8 cellular contexts compared by ENCODE assay signal in genomic region chr4:183098723-183099536, GRCh38. TPM values are rescaled to one million over a fixed set of nuclear protein-coding genes. Genes with fewer than 3 reads are reported as not detected.
A peak's percentile ranks its signal among the peaks of the same experiment; 100 is the strongest.
DNase-seq lines count a peak whose midpoint lies in the region; ATAC-seq and TF ChIP-seq lines count a peak whose summit lies in the region.

Gene WWC2, plus strand, starts transcription at chr4:183099257. Its CDS starts 235 bp downstream, at chr4:183099492.

- H3F3A ChIP-seq in PC-9 (ENCODE audit: insufficient read depth, low read depth), result peaks cover 10% of the 10 kb centered on the region

- H3K27ac ChIP-seq in PC-9, result peak within 1 kb of the TSS; percentile 89

- intact Hi-C loops in PC-9 (cut with micrococcal nuclease; ENCODE audit: unreplicated experiment), result loop anchor here (1.0 to 5.0 kb wide), 5 partner anchors 19 to 142 kb away; no protein-coding TSS in a partner anchor

- no TSS peak for BruUV-seq in PC-9 (replicated peaks; lab: Mats Ljungman, UMichigan)

- no peaks in the 10 kb centered on the region for H3K36me3 ChIP-seq in PC-9 (ENCODE audit: low read depth)

- peaks cover 43% of the 10 kb centered on the region for H3K79me2 ChIP-seq in PC-9 (ENCODE audit: low read depth)

- peak within 1 kb of the TSS; percentile 84 for H2AFZ ChIP-seq in PC-9

- peak; percentile 75 for ATAC-seq in GM18907 (IDR thresholded peaks at IDR 0.05; ENCODE audit: unreplicated experiment)
- ATAC-seq in HG03354 (IDR thresholded peaks at IDR 0.05; ENCODE audit: poor library complexity, severe bottlenecking, unreplicated experiment), result peak; percentile 75

- H3K27me3 ChIP-seq in PC-9 (ENCODE audit: insufficient read depth, low read depth), result no peaks in the 10 kb centered on the region

- peak; percentile 87 for DNase-seq in 8988T
- peak; percentile 77 to 93 for DNase-seq in PC-9
- DNase-seq in activated T-cell treated with anti-CD3 and anti-CD28 coated beads, Interleukin-2, amount 50 U/mL, for 48 hours, result peak; percentile 67 to 74
- DNase-seq in epithelial cell of proximal tubule (ENCODE audit: low read depth), result peak; percentile 37
- DNase-seq in midbrain (lab: John Stamatoyannopoulos, UW), result peak; percentile 85
- DNase-seq in stimulated activated CD8-positive, alpha-beta memory T cell treated with anti-CD3 and anti-CD28 coated beads, Interleukin-15, amount 100 ng/mL, for 24 hours (ENCODE audit: low read depth), result peak; percentile 24

- peaks cover 35% of the 10 kb centered on the region for H3K4me1 ChIP-seq in PC-9 (replicated peaks; ENCODE audit: insufficient read depth)

- CTCF ChIA-PET in PC-9 (lab: Charles Lee), result interaction anchor here (0.6 kb wide), 2 partner anchors 24 to 152 kb away, joined by 5 to 13 read pairs; no protein-coding TSS in a partner anchor

- H3K4me3 ChIP-seq in PC-9 (peak within 1 kb of the TSS; percentile 67), epithelial cell of proximal tubule (ENCODE audit: low read depth, low read length) (peak within 1 kb of the TSS; percentile 75)

- TF ChIP-seq CTCF in PC-9 (conservative IDR thresholded peaks at IDR 0.05), result no peak
- no peak for TF ChIP-seq CTCF in epithelial cell of proximal tubule (conservative IDR thresholded peaks at IDR 0.05; ENCODE audit: low read depth, low read length)

- peaks cover 11% of the 10 kb centered on the region; the same call in 1 of the 2 replicates for H4K20me1 ChIP-seq in PC-9 (ENCODE audit: insufficient read depth)

- peak within 1 kb of the TSS; percentile 82 for H3K4me2 ChIP-seq in PC-9

- no peaks in the 10 kb centered on the region for H3K9me3 ChIP-seq in PC-9 (ENCODE audit: insufficient read depth, low read depth)

- POLR2A ChIA-PET in PC-9 (lab: Charles Lee; ENCODE audit: unreplicated experiment), result interaction anchor here (0.6 to 1.5 kb wide), 6 partner anchors 20 to 1364 kb away, joined by 3 to 10 read pairs (median 4); no protein-coding TSS in a partner anchor

- no peaks in the 10 kb centered on the region for H3K9me2 ChIP-seq in PC-9 (ENCODE audit: insufficient read depth)

RNA-seq across cellular contexts. Expression of gene WWC2, which starts in this region (rescaled TPM):
- total RNA-seq in PC-9 (2021), result 42.3 and 46.5 TPM in 2 replicates
- 46.2 and 47.1 TPM in 2 replicates for total RNA-seq in epithelial cell of proximal tubule

Comparison
In these comparisons a context has a peak if more than half of its experiments do, and no peak if none do; other contexts are left out.
1. Peak in every context shown above with its lines: DNase-seq, ATAC-seq, H3K4me3 ChIP-seq and H3K27ac ChIP-seq.
2. DNase-seq: peak in every context shown above with its lines; median percentile 87 in 8988T; 85 in PC-9; 85 in midbrain; 70 in activated T-cell treated with anti-CD3 and anti-CD28 coated beads, Interleukin-2, amount 50 U/mL, for 48 hours; 37 in epithelial cell of proximal tubule; 24 in stimulated activated CD8-positive, alpha-beta memory T cell treated with anti-CD3 and anti-CD28 coated beads, Interleukin-15, amount 100 ng/mL, for 24 hours.